ENCODE assay signal across 7 cellular contexts in genomic region chr3:155737844-155738460, GRCh38. TPM values are rescaled to one million over a fixed set of nuclear protein-coding genes. Genes with fewer than 3 reads are reported as not detected.
A peak's percentile ranks its signal among the peaks of the same experiment; 100 is the strongest.
DNase-seq lines count a peak whose midpoint lies in the region; ATAC-seq lines count a peak whose summit lies in the region.

No MANE protein-coding gene starts in this region.

- ATAC-seq in GM19438 (IDR thresholded peaks at IDR 0.05; ENCODE audit: low read depth, unreplicated experiment): peak; percentile 96
- ATAC-seq in HG03196 (IDR thresholded peaks at IDR 0.05; ENCODE audit: unreplicated experiment): peak; percentile 96

- DNase-seq in SW480 (ENCODE audit: low spot score) (peak; percentile 65), renal cortical epithelial cell (ENCODE audit: low read depth) (peak; percentile 99), HuH-7.5 (ENCODE audit: low spot score) (no peak), NCI-H1048 (lab: John Stamatoyannopoulos, UW) (no peak), NCI-H1694 (lab: John Stamatoyannopoulos, UW) (no peak)

RNA-seq across cellular contexts. Expression of gene PLCH1, which starts 6.9 kb away (rescaled TPM):
- total RNA-seq in renal cortical epithelial cell: 1.7 and 2.8 TPM in 2 replicates

Comparison
In these comparisons a context has a peak if more than half of its experiments do, and no peak if none do; other contexts are left out.
1. DNase-seq: peak in SW480 (single experiment) and renal cortical epithelial cell (single experiment); none in HuH-7.5 (single experiment), NCI-H1048 (single experiment) and NCI-H1694 (single experiment).